ENCODE assay signal across 37 cellular contexts in the genomic region with DNA sequence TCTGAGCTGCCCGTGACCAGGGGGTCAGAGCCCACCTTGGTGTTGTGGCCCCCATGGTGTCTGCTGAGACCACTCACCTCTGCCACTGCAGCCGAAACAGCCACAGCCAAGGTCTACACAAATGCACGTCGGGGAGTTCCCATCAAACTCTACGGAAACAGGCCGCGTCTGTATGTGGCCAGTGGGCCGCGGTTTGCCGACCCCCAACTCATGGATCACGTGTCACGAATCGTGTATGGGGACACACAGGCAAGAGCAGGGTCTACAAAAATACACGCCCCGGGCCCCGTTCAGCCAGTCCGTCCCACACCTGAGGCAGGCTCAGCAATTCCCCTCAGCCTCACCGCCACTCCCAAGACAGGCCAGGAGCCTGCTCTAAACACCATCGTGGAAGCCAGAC. TPM values are rescaled to one million over a fixed set of nuclear protein-coding genes. Genes with fewer than 3 reads are reported as not detected.
DNase-seq lines count a peak whose midpoint lies in the region; ATAC-seq, FAIRE-seq and TF ChIP-seq lines count a peak whose summit lies in the region.
"Had no signal": no experiment of that assay in that cellular context is flagged by ENCODE, and none has a peak within 500 bp of the region (broad histone marks: within the 10 kb centered on the region; RNA-seq: fewer than 3 reads in every experiment).

No MANE protein-coding gene starts in this region.

- H3K27ac ChIP-seq in endodermal cell (ENCODE audit: low read depth, low read length) (no peak overlapping the region), neuronal stem cell (replicated peaks; ENCODE audit: low read length) (no peak overlapping the region), suprapubic skin (no peak overlapping the region)
- H3K27ac ChIP-seq: 22Rv1; A549; BLaER1; BLaER1 treated with 17β-estradiol and CSF1 and Interleukin-3, amounts not matched to agents 10 nM and 100 nM; C4-2B had no signal

- no peaks in the 10 kb centered on the region for H3K36me3 Mint-ChIP-seq in endodermal cell (ENCODE audit: low read depth)
- H3K36me3 Mint-ChIP-seq in progenitor cell of endocrine pancreas (ENCODE audit: insufficient read depth), result no peaks in the 10 kb centered on the region
- no peaks in the 10 kb centered on the region for H3K36me3 Mint-ChIP-seq in T-helper 2 cell treated with Interferon-gamma antibody and Interleukin-4, amounts not matched to agents 5 μg/mL and 100 μg/mL, for 36 hours (ENCODE audit: low read depth)
- H3K36me3 Mint-ChIP-seq: CD14-positive monocyte; CD4-positive, alpha-beta memory T cell; CD4-positive, CD25-positive, alpha-beta regulatory T cell; CD8-positive, alpha-beta memory T cell; CD8-positive, alpha-beta T cell had no signal

- no peak for TF ChIP-seq POLR2A in suprapubic skin (IDR thresholded peaks at IDR 0.05)
- no peak for TF ChIP-seq POLR2A in GM12892 (IDR thresholded peaks at IDR 0.05; ENCODE audit: low read depth, low read length)

- H2BK120ac ChIP-seq in neuronal stem cell (ENCODE audit: low read depth, low read length), result no peak overlapping the region

- H2BK12ac ChIP-seq in neuronal stem cell (ENCODE audit: low read length), result no peak overlapping the region

- H3K36me3 ChIP-seq in endodermal cell (ENCODE audit: control insufficient read depth, insufficient read depth, low read length), result no peaks in the 10 kb centered on the region
- H3K36me3 ChIP-seq in neuronal stem cell (replicated peaks in 1 of 2; ENCODE audit: control insufficient read depth in 2 of 2, insufficient read depth in 2 of 2, low read length in 2 of 2), result no peaks in the 10 kb centered on the region
- no peaks in the 10 kb centered on the region for H3K36me3 ChIP-seq in suprapubic skin
- H3K36me3 ChIP-seq: BE2C; BLaER1; BLaER1 treated with 17β-estradiol and CSF1 and Interleukin-3, amounts not matched to agents 10 nM and 100 nM had no signal

- H3K14ac ChIP-seq in neuronal stem cell (ENCODE audit: low read length), result no peak overlapping the region

- no peak overlapping the region for H3K9ac ChIP-seq in endodermal cell (ENCODE audit: extremely low read depth, low read length, poor library complexity, severe bottlenecking)
- H3K9ac ChIP-seq in neuronal stem cell (ENCODE audit: low read depth, low read length, poor library complexity), result peak overlapping the region; percentile 50
- H3K9ac ChIP-seq: BLaER1 had no signal

- WGBS in endodermal cell (ENCODE audit: insufficient coverage in 1 of 2, insufficient read length in 1 of 2), 2 experiments, result 93 to 95% methylated on average over 18 to 19 of the region's 19 CpGs
- no CpG with 5 or more reads among the region's 19 CpGs for WGBS in neuronal stem cell (ENCODE audit: extremely low coverage in 2 of 2, insufficient read length in 2 of 2, insufficient replicate concordance in 1 of 2), 2 donors
- WGBS in suprapubic skin, result 89% methylated on average over 6 of the region's 19 CpGs

- H2BK5ac ChIP-seq in neuronal stem cell (ENCODE audit: low read length), result no peak overlapping the region

- FAIRE-seq in GM12892 (lab: Jason Lieb, UNC), result no peak
- FAIRE-seq: A204.1, A549, D721Med had no signal

- H3K9me3 Mint-ChIP-seq in endodermal cell (peaks cover 6% of the 10 kb centered on the region), progenitor cell of endocrine pancreas (ENCODE audit: low read depth) (no peaks in the 10 kb centered on the region)
- no peaks in the 10 kb centered on the region for H3K9me3 Mint-ChIP-seq in T-helper 2 cell treated with Interferon-gamma antibody and Interleukin-4, amounts not matched to agents 5 μg/mL and 100 μg/mL, for 36 hours
- H3K9me3 Mint-ChIP-seq: CD4-positive, alpha-beta memory T cell; CD4-positive, alpha-beta T cell; CD8-positive, alpha-beta memory T cell; CD8-positive, alpha-beta T cell had no signal

- H3K4me3 Mint-ChIP-seq in endodermal cell (no peak overlapping the region), progenitor cell of endocrine pancreas (ENCODE audit: low read depth) (no peak overlapping the region)
- no peak overlapping the region for H3K4me3 Mint-ChIP-seq in T-helper 2 cell treated with Interferon-gamma antibody and Interleukin-4, amounts not matched to agents 5 μg/mL and 100 μg/mL, for 36 hours
- H3K4me3 Mint-ChIP-seq: B cell; CD14-positive monocyte; CD4-positive, alpha-beta memory T cell; CD4-positive, alpha-beta T cell; CD4-positive, CD25-positive, alpha-beta regulatory T cell; CD8-positive, alpha-beta memory T cell; CD8-positive, alpha-beta T cell had no signal

- TF ChIP-seq CTCF in endodermal cell (conservative IDR thresholded peaks at IDR 0.05) (no peak), progenitor cell of endocrine pancreas (IDR thresholded peaks at IDR 0.05; ENCODE audit: unreplicated experiment) (no peak), suprapubic skin (IDR thresholded peaks at IDR 0.05) (no peak)

- H4K8ac ChIP-seq in neuronal stem cell (ENCODE audit: low read depth, low read length), result peak overlapping the region; percentile 82

- H3K27me3 Mint-ChIP-seq in endodermal cell (ENCODE audit: insufficient read depth), result no peaks in the 10 kb centered on the region
- peaks cover 3% of the 10 kb centered on the region for H3K27me3 Mint-ChIP-seq in progenitor cell of endocrine pancreas
- no peaks in the 10 kb centered on the region for H3K27me3 Mint-ChIP-seq in T-helper 2 cell treated with Interferon-gamma antibody and Interleukin-4, amounts not matched to agents 5 μg/mL and 100 μg/mL, for 36 hours (ENCODE audit: low read depth)
- H3K27me3 Mint-ChIP-seq: B cell; CD4-positive, alpha-beta T cell; CD4-positive, CD25-positive, alpha-beta regulatory T cell had no signal

- H3K79me1 ChIP-seq in neuronal stem cell (ENCODE audit: low read depth, low read length), result no peaks in the 10 kb centered on the region

- H3K27ac Mint-ChIP-seq in endodermal cell (peak overlapping the region; percentile 44), progenitor cell of endocrine pancreas (peak overlapping the region; percentile 17)
- H3K27ac Mint-ChIP-seq in T-helper 2 cell treated with Interferon-gamma antibody and Interleukin-4, amounts not matched to agents 5 μg/mL and 100 μg/mL, for 36 hours, result no peak overlapping the region
- H3K27ac Mint-ChIP-seq: B cell; CD4-positive, alpha-beta memory T cell; CD4-positive, alpha-beta T cell; CD8-positive, alpha-beta memory T cell; CD8-positive, alpha-beta T cell had no signal

- no peak overlapping the region for H2AFZ ChIP-seq in neuronal stem cell (ENCODE audit: low read length)

- H3K4me3 ChIP-seq in endodermal cell (ENCODE audit: low read length) (no peak overlapping the region), neuronal stem cell (ENCODE audit: low read length in 2 of 2) (no peak overlapping the region), suprapubic skin (no peak overlapping the region)
- H3K4me3 ChIP-seq: A549; BLaER1; BLaER1 treated with 17β-estradiol and CSF1 and Interleukin-3, amounts not matched to agents 10 nM and 100 nM had no signal

- no peak for ATAC-seq in HG03432 (IDR thresholded peaks at IDR 0.05; ENCODE audit: unreplicated experiment)
- ATAC-seq: CD8-positive, alpha-beta T cell had no signal

- H3K4me1 ChIP-seq in endodermal cell (ENCODE audit: control insufficient read depth, insufficient read depth, low read length) (no peaks in the 10 kb centered on the region), neuronal stem cell (ENCODE audit: control insufficient read depth in 2 of 2, insufficient read depth in 1 of 2, low read depth in 1 of 2, low read length in 2 of 2) (peaks cover 0 to 2% of the 10 kb centered on the region in 2 donors), suprapubic skin (peaks cover 4% of the 10 kb centered on the region)
- H3K4me1 ChIP-seq: A549, BE2C, Caco-2 had no signal

- H3K18ac ChIP-seq in neuronal stem cell (ENCODE audit: low read length), result peak overlapping the region; percentile 28

- no peaks in the 10 kb centered on the region for H3K27me3 ChIP-seq in endodermal cell (ENCODE audit: control insufficient read depth, insufficient read depth, low read length, poor library complexity, severe bottlenecking)
- H3K27me3 ChIP-seq in neuronal stem cell (ENCODE audit: control insufficient read depth in 3 of 3, insufficient read depth in 3 of 3, low read depth in 1 of 3, low read length in 3 of 3), result peaks cover 0 to 8% (median 0%) of the 10 kb centered on the region in 3 experiments
- H3K27me3 ChIP-seq in suprapubic skin, result peaks cover 7% of the 10 kb centered on the region
- H3K27me3 ChIP-seq: BLaER1; BLaER1 treated with 17β-estradiol and CSF1 and Interleukin-3, amounts not matched to agents 10 nM and 100 nM had no signal

- DNase-seq in endodermal cell (no peak), neuronal stem cell (ENCODE audit: low spot score) (no peak), progenitor cell of endocrine pancreas (ENCODE audit: low spot score, unreplicated experiment) (no peak), suprapubic skin (ENCODE audit: low spot score in 2 of 2) (peak; percentile 56 to 76), GM12892 (ENCODE audit: insufficient read length) (no peak), SK-N-DZ (ENCODE audit: low spot score) (no peak)
- no peak for DNase-seq in T-helper 2 cell treated with Interferon-gamma antibody and Interleukin-4, amounts not matched to agents 5 μg/mL and 100 μg/mL, for 36 hours (ENCODE audit: low spot score)
- DNase-seq: 8988T; ACHN; AML-193; BE2C; C1 segment of cervical spinal cord; Caco-2; Calu3; CD4-positive, alpha-beta T cell; CD4-positive, CD25-positive, alpha-beta regulatory T cell; CD8-positive, alpha-beta memory T cell; CD8-positive, alpha-beta T cell; COR-L47; DMS 273 treated with DMSO at 0.1 percent for 48 hours; DMS153; DMS53; DMS79; DMS79 treated with DMSO at 0.1 percent for 48 hours; DND-41; EL had no signal

- H4K91ac ChIP-seq in neuronal stem cell (ENCODE audit: low read depth, low read length, poor library complexity), result no peak overlapping the region

- H3K4me2 ChIP-seq in neuronal stem cell (ENCODE audit: insufficient read depth, low read length, poor library complexity, severe bottlenecking), result no peak overlapping the region
- H3K4me2 ChIP-seq: A549; BLaER1; BLaER1 treated with 17β-estradiol and CSF1 and Interleukin-3, amounts not matched to agents 10 nM and 100 nM had no signal

- H3K4me1 Mint-ChIP-seq in endodermal cell, result no peaks in the 10 kb centered on the region
- peaks cover 2% of the 10 kb centered on the region for H3K4me1 Mint-ChIP-seq in progenitor cell of endocrine pancreas (ENCODE audit: low read depth)
- H3K4me1 Mint-ChIP-seq in T-helper 2 cell treated with Interferon-gamma antibody and Interleukin-4, amounts not matched to agents 5 μg/mL and 100 μg/mL, for 36 hours (ENCODE audit: low read depth), result no peaks in the 10 kb centered on the region
- H3K4me1 Mint-ChIP-seq: B cell; CD14-positive monocyte; CD4-positive, alpha-beta memory T cell; CD4-positive, CD25-positive, alpha-beta regulatory T cell; CD8-positive, alpha-beta memory T cell had no signal

- H3K4ac ChIP-seq in neuronal stem cell (ENCODE audit: low read length), result no peak overlapping the region

- peak overlapping the region; percentile 37 for H2BK15ac ChIP-seq in neuronal stem cell (ENCODE audit: low read length)

- H3K9me3 ChIP-seq in endodermal cell (ENCODE audit: control insufficient read depth, low read length) (no peaks in the 10 kb centered on the region), neuronal stem cell (replicated peaks in 1 of 2; ENCODE audit: control insufficient read depth in 2 of 2, insufficient read depth in 1 of 2, low read depth in 1 of 2, low read length in 2 of 2) (peaks cover 0 to 3% of the 10 kb centered on the region in 2 donors), suprapubic skin (no peaks in the 10 kb centered on the region)
- H3K9me3 ChIP-seq: A549, BE2C, BLaER1 had no signal

- peak overlapping the region; percentile 95 for H2AK5ac ChIP-seq in neuronal stem cell (ENCODE audit: low read depth, low read length)

- peak overlapping the region; percentile 20 for H3K23ac ChIP-seq in neuronal stem cell (ENCODE audit: low read depth, low read length, poor library complexity)

- no peak for TF ChIP-seq EP300 in suprapubic skin (IDR thresholded peaks at IDR 0.05)

RNA-seq across cellular contexts. Expression of a gene that starts 53.8 kb away (rescaled TPM):
- total RNA-seq in endodermal cell (1 to 10 TPM; 3.7 to 4.9 TPM), progenitor cell of endocrine pancreas (2.4 and 3.0 TPM in 2 replicates), suprapubic skin (1 to 10 TPM; 2.2 to 8.0 (median 4.9) TPM)
- 3.0 TPM for polyA plus RNA-seq in endodermal cell (2013, experiment 1 of 2)
- polyA plus RNA-seq in endodermal cell (2013, experiment 2 of 2), result 3.6 TPM
- polyA plus RNA-seq in neuronal stem cell (2013, experiment 1 of 2), result 2.0 TPM
- polyA plus RNA-seq in neuronal stem cell (2013, experiment 2 of 2), result 1.3 TPM
- 0.53 TPM for polyA plus RNA-seq in GM12892 (2012; ENCODE audit: missing spikeins)
- 2.1 and 2.6 TPM in 2 replicates for polyA plus RNA-seq in SK-N-DZ (2014; cell fraction: cytosol; rRNA removed)
- polyA plus RNA-seq in SK-N-DZ (2014; cell fraction: nucleus; rRNA removed), result 7.5 and 10.8 TPM in 2 replicates

Comparison
In these comparisons a context has a peak if more than half of its experiments do, and no peak if none do; other contexts are left out.
1. DNase-seq: peak in suprapubic skin (2 of 2); none in endodermal cell (single experiment), neuronal stem cell (single experiment), progenitor cell of endocrine pancreas (single experiment), T-helper 2 cell treated with Interferon-gamma antibody and Interleukin-4, amounts not matched to agents 5 μg/mL and 100 μg/mL, for 36 hours (single experiment), GM12892 (single experiment) and SK-N-DZ (single experiment).